Comparison of ENCODE assay signal across 8 cellular contexts in the genomic region with DNA sequence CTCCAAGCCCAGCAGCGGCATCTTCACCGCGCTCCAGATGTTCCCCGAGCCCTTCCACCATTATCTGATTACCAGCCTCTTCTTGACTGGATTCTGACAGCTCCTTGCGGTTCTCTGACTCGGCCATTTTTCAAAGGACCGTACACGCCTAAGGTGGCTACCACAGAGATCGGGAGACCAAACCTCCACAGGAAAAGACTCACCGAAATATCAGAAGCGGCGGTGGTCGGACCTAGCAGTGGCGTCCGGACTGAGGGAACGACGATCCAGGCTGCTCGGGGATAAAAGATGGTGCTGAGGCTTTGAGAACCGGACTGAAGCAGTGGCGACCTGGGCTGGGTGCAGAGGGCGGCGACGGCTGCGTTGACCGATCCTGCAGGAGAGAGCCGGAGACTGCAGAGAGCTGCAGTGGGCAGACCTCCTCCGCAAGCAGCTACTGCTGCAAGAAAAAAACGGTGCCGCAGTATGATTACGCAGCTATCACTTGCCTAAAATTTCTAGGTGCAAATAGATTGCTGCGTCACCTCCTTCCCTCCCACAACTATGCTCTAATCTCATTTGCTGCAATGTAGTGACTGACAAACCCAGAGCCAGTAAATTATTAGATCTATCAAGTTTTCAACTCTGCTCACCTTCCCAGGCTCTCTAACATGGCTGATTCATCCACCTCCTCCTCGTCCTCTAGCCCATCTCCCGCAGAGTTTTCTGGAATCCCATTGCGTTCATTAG. TPM values are rescaled to one million over a fixed set of nuclear protein-coding genes. Genes with fewer than 3 reads are reported as not detected.
DNase-seq lines count a peak whose midpoint lies in the region; ATAC-seq and TF ChIP-seq lines count a peak whose summit lies in the region.

A gene with protein sequence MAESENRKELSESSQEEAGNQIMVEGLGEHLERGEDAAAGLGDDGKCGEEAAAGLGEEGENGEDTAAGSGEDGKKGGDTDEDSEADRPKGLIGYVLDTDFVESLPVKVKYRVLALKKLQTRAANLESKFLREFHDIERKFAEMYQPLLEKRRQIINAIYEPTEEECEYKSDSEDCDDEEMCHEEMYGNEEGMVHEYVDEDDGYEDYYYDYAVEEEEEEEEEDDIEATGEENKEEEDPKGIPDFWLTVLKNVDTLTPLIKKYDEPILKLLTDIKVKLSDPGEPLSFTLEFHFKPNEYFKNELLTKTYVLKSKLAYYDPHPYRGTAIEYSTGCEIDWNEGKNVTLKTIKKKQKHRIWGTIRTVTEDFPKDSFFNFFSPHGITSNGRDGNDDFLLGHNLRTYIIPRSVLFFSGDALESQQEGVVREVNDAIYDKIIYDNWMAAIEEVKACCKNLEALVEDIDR (minus strand): TSS at position 486 of the 729 bp plus-strand sequence. CDS start 359 bp downstream, at position 127.

- H3K4me1 Mint-ChIP-seq in CD8-positive, alpha-beta memory T cell, result peaks cover 0 to 33% (median 8%) of the 10 kb centered on the region in 3 donors
- peaks cover 9% of the 10 kb centered on the region for H3K4me1 Mint-ChIP-seq in activated naive CD8-positive, alpha-beta T cell treated with anti-CD3 and anti-CD28 coated beads for 36 hours
- H3K4me1 Mint-ChIP-seq in osteocyte (ENCODE audit: unreplicated experiment), result peaks cover 2% of the 10 kb centered on the region

- intact Hi-C loops in heart right ventricle (cut with DNase I) (no loop called here), vagina (cut with DNase I) (no loop called here), posterior vena cava (cut with DNase I) (no loop called here)

- no peaks in the 10 kb centered on the region for H3K9me3 ChIP-seq in CD8-positive, alpha-beta memory T cell (ENCODE audit: low read length)
- H3K9me3 ChIP-seq in heart right ventricle, result peaks cover 0 to 2% (median 0%) of the 10 kb centered on the region in 11 donors
- no peaks in the 10 kb centered on the region for H3K9me3 ChIP-seq in vagina

- H3K36me3 ChIP-seq in CD8-positive, alpha-beta memory T cell (ENCODE audit: insufficient read depth, low read length), result no peaks in the 10 kb centered on the region
- H3K36me3 ChIP-seq in heart right ventricle, result no peaks in the 10 kb centered on the region
- H3K36me3 ChIP-seq in vagina, result no peaks in the 10 kb centered on the region

- ATAC-seq in GM21786 (IDR thresholded peaks at IDR 0.05; ENCODE audit: unreplicated experiment), result peak; percentile 87
- ATAC-seq in heart right ventricle, result peak; percentile 88 to 95 (median 90)

- no peaks in the 10 kb centered on the region for H3K4me1 ChIP-seq in CD8-positive, alpha-beta memory T cell (ENCODE audit: insufficient read depth, low read length)
- H3K4me1 ChIP-seq in heart right ventricle (peaks cover 0 to 5% (median 0%) of the 10 kb centered on the region in 9 donors), vagina (no peaks in the 10 kb centered on the region)

- peaks cover 4 to 15% of the 10 kb centered on the region in 2 donors for H3K27me3 Mint-ChIP-seq in CD8-positive, alpha-beta memory T cell
- H3K27me3 Mint-ChIP-seq in activated naive CD8-positive, alpha-beta T cell treated with anti-CD3 and anti-CD28 coated beads for 36 hours, result peaks cover 11% of the 10 kb centered on the region
- peaks cover 10% of the 10 kb centered on the region for H3K27me3 Mint-ChIP-seq in osteocyte (ENCODE audit: unreplicated experiment)

- TF ChIP-seq CTCF in heart right ventricle (IDR thresholded peaks at IDR 0.05) (no peak), osteocyte (IDR thresholded peaks at IDR 0.05) (no peak), vagina (IDR thresholded peaks at IDR 0.05) (no peak)

- POLR2A ChIA-PET in CD8-positive, alpha-beta memory T cell (lab: Charles Lee), result interaction anchor here (0.8 to 1.3 kb wide), 2 partner anchors 729 to 1078 kb away, joined by 3 to 4 read pairs; no protein-coding TSS in a partner anchor

- CTCF ChIA-PET in CD8-positive, alpha-beta memory T cell (lab: Charles Lee), result no interaction called here

- peak within 1 kb of the TSS; percentile 85 to 96 (median 91) for H3K4me3 Mint-ChIP-seq in CD8-positive, alpha-beta memory T cell
- H3K4me3 Mint-ChIP-seq in activated naive CD8-positive, alpha-beta T cell treated with anti-CD3 and anti-CD28 coated beads for 36 hours, result peak within 1 kb of the TSS; percentile 90
- peak within 1 kb of the TSS; percentile 40 for H3K4me3 Mint-ChIP-seq in osteocyte (ENCODE audit: unreplicated experiment)

- no peaks in the 10 kb centered on the region for H3K27me3 ChIP-seq in CD8-positive, alpha-beta memory T cell (ENCODE audit: insufficient read depth, low read length, poor library complexity, severe bottlenecking)
- H3K27me3 ChIP-seq in heart right ventricle (peaks cover 0 to 38% (median 0%) of the 10 kb centered on the region in 7 donors), vagina (no peaks in the 10 kb centered on the region)

- TF ChIP-seq POLR2A in vagina (IDR thresholded peaks at IDR 0.05), result peak in 1 of 2 donors; percentile 46

- peak within 1 kb of the TSS; percentile 72 for H3K27ac ChIP-seq in CD8-positive, alpha-beta memory T cell (ENCODE audit: low read depth, low read length)
- H3K27ac ChIP-seq in heart right ventricle (peak within 1 kb of the TSS in 9 of 10 donors; percentile 37 to 67 (median 52)), vagina (peak within 1 kb of the TSS; percentile 59)

- H3K9me3 Mint-ChIP-seq in CD8-positive, alpha-beta memory T cell, result peaks cover 0 to 2% (median 0%) of the 10 kb centered on the region in 5 donors
- no peaks in the 10 kb centered on the region for H3K9me3 Mint-ChIP-seq in activated naive CD8-positive, alpha-beta T cell treated with anti-CD3 and anti-CD28 coated beads for 36 hours
- H3K9me3 Mint-ChIP-seq in osteocyte (ENCODE audit: unreplicated experiment), result peaks cover 9% of the 10 kb centered on the region

- peak; percentile 10 to 60 (median 48) for DNase-seq in CD8-positive, alpha-beta memory T cell
- peak; percentile 20 for DNase-seq in NCI-H524 treated with DMSO at 0.1 percent for 48 hours (lab: John Stamatoyannopoulos, UW)
- DNase-seq in activated naive CD8-positive, alpha-beta T cell treated with anti-CD3 and anti-CD28 coated beads for 36 hours, result peak; percentile 28
- DNase-seq in heart right ventricle, result peak; percentile 12 to 19
- DNase-seq in osteocyte (ENCODE audit: extremely low spot score, unreplicated experiment), result no peak
- no peak for DNase-seq in vagina (ENCODE audit: extremely low spot score in 2 of 2)
- no peak for DNase-seq in posterior vena cava (ENCODE audit: low spot score)

- WGBS in heart right ventricle, 2 donors, result 1% methylated on average over 31 to 34 of the region's 34 CpGs

- H3K4me3 ChIP-seq in CD8-positive, alpha-beta memory T cell (ENCODE audit: low read length), result peak within 1 kb of the TSS; percentile 69
- peak within 1 kb of the TSS; percentile 26 to 67 (median 57) for H3K4me3 ChIP-seq in heart right ventricle
- H3K4me3 ChIP-seq in vagina, result peak within 1 kb of the TSS; percentile 45 to 52

- peak within 1 kb of the TSS; percentile 75 to 97 (median 88) for H3K27ac Mint-ChIP-seq in CD8-positive, alpha-beta memory T cell
- H3K27ac Mint-ChIP-seq in activated naive CD8-positive, alpha-beta T cell treated with anti-CD3 and anti-CD28 coated beads for 36 hours, result peak within 1 kb of the TSS; percentile 84
- H3K27ac Mint-ChIP-seq in osteocyte (ENCODE audit: unreplicated experiment), result no peak within 1 kb of the TSS

- H3K36me3 Mint-ChIP-seq in CD8-positive, alpha-beta memory T cell, result peaks cover 0 to 13% (median 0%) of the 10 kb centered on the region in 3 donors
- peaks cover 4% of the 10 kb centered on the region for H3K36me3 Mint-ChIP-seq in activated naive CD8-positive, alpha-beta T cell treated with anti-CD3 and anti-CD28 coated beads for 36 hours
- H3K36me3 Mint-ChIP-seq in osteocyte (ENCODE audit: unreplicated experiment), result no peaks in the 10 kb centered on the region

RNA-seq across cellular contexts. Expression of the gene that starts here (rescaled TPM):
- 1 to 10 TPM; 2.5 to 3.1 TPM for total RNA-seq in CD8-positive, alpha-beta memory T cell
- polyA plus RNA-seq in CD8-positive, alpha-beta memory T cell, result 1.8 TPM
- total RNA-seq in activated naive CD8-positive, alpha-beta T cell treated with anti-CD3 and anti-CD28 coated beads for 36 hours, result 1 to 10 TPM; 2.4 to 2.9 TPM
- 10 to 100 TPM in 5 of 10 donors, 1 to 10 TPM in 5; 4.0 to 16.7 (median 10.3) TPM for total RNA-seq in heart right ventricle
- 1 to 10 TPM in 1 of 2 donors, under 1 TPM in 1; 0.20 to 2.2 TPM for polyA plus RNA-seq in heart right ventricle
- total RNA-seq in osteocyte, result not detected in 2 replicates
- total RNA-seq in vagina, result 4.7 TPM
- 1 to 10 TPM; 3.0 to 5.0 TPM for total RNA-seq in posterior vena cava

Comparison
In these comparisons a context has a peak if more than half of its experiments do, and no peak if none do; other contexts are left out.
1. DNase-seq: peak in CD8-positive, alpha-beta memory T cell (5 of 5), NCI-H524 treated with DMSO at 0.1 percent for 48 hours (single experiment), activated naive CD8-positive, alpha-beta T cell treated with anti-CD3 and anti-CD28 coated beads for 36 hours (single experiment) and heart right ventricle (2 of 2); none in osteocyte (single experiment), vagina (0 of 2) and posterior vena cava (single experiment).
2. H3K4me3 Mint-ChIP-seq: peak in every context shown above with its lines; median percentile 91 in CD8-positive, alpha-beta memory T cell; 90 in activated naive CD8-positive, alpha-beta T cell treated with anti-CD3 and anti-CD28 coated beads for 36 hours; 40 in osteocyte.
3. Peak in every context shown above with its lines, with median percentiles within 50 percentile points of each other: H3K27ac ChIP-seq and H3K4me3 ChIP-seq.